Comparison of ENCODE assay signal across 20 cellular contexts in the genomic region with DNA sequence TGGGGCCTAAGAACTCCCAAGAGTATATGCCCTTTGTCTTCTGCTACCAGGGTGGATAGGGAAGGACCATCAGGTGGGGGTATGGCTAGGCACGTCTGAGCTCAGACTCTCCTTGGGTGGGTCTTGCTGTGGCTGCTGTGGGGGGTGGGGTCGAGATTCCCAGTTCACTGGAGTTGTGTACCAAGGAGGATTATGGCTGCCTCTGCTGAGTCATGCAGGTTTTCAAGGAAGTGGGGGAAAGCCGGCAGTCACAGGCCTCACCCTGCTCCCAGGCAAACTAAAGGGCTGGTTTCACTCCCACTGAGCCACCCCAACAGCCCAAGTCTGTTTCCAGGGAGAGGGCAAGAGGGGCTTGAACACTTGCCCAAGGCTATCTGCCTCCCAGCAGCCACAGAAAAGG.
DNase-seq lines count a peak whose midpoint lies in the region; FAIRE-seq and TF ChIP-seq lines count a peak whose summit lies in the region.
"Had no signal": no experiment of that assay in that cellular context is flagged by ENCODE, and none has a peak within 500 bp of the region (broad histone marks: within the 10 kb centered on the region; RNA-seq: fewer than 3 reads in every experiment).

No MANE protein-coding gene starts in this region.

- H3K9ac ChIP-seq in BLaER1 treated with 17β-estradiol and CSF1 and Interleukin-3, amounts not matched to agents 10 nM and 100 nM = no peak overlapping the region
- H3K9ac ChIP-seq in keratinocyte (ENCODE audit: control insufficient read depth, extremely low read depth, insufficient read depth, low read length) = no peak overlapping the region

- no peaks in the 10 kb centered on the region for H3K36me3 ChIP-seq in BLaER1 treated with 17β-estradiol and CSF1 and Interleukin-3, amounts not matched to agents 10 nM and 100 nM
- no peaks in the 10 kb centered on the region for H3K36me3 ChIP-seq in keratinocyte (ENCODE audit: control insufficient read depth in 2 of 2, extremely low read depth in 1 of 2, insufficient read depth in 2 of 2, low read length in 2 of 2)
- no peaks in the 10 kb centered on the region for H3K36me3 ChIP-seq in testis (ENCODE audit: low read depth, missing control alignments)
- no peaks in the 10 kb centered on the region for H3K36me3 ChIP-seq in H7 (replicated peaks; ENCODE audit: control insufficient read depth, insufficient read depth, low read length)
- H3K36me3 ChIP-seq: HAP-1 had no signal

- H3K4me1 ChIP-seq in BLaER1 treated with 17β-estradiol and CSF1 and Interleukin-3, amounts not matched to agents 10 nM and 100 nM = peaks cover 11 to 32% (median 13%) of the 10 kb centered on the region in 10 experiments
- no peaks in the 10 kb centered on the region for H3K4me1 ChIP-seq in keratinocyte (ENCODE audit: control insufficient read depth, extremely low read depth, insufficient read depth, low read length)
- H3K4me1 ChIP-seq in testis = peaks cover 12% of the 10 kb centered on the region
- H3K4me1 ChIP-seq: Caco-2, HAP-1 had no signal

- H3K9me1 ChIP-seq in keratinocyte (ENCODE audit: control insufficient read depth, extremely low read depth, insufficient read depth, low read length) = no peaks in the 10 kb centered on the region

- peaks cover 0 to 12% (median 0%) of the 10 kb centered on the region in 11 experiments; a peak in 4 of 22 replicates for H3K9me3 ChIP-seq in BLaER1 treated with 17β-estradiol and CSF1 and Interleukin-3, amounts not matched to agents 10 nM and 100 nM (replicated peaks in 1 of 11)
- H3K9me3 ChIP-seq in keratinocyte (ENCODE audit: control insufficient read depth, low read depth, low read length) (no peaks in the 10 kb centered on the region), testis (no peaks in the 10 kb centered on the region)
- H3K9me3 ChIP-seq: Caco-2, HAP-1 had no signal

- no peaks in the 10 kb centered on the region for H3K27me3 ChIP-seq in BLaER1 treated with 17β-estradiol and CSF1 and Interleukin-3, amounts not matched to agents 10 nM and 100 nM
- H3K27me3 ChIP-seq in keratinocyte (ENCODE audit: control insufficient read depth, extremely low read depth, insufficient read depth, low read length) = no peaks in the 10 kb centered on the region
- no peaks in the 10 kb centered on the region for H3K27me3 ChIP-seq in testis
- H3K27me3 ChIP-seq in H7 (ENCODE audit: control insufficient read depth, insufficient read depth, low read length) = no peaks in the 10 kb centered on the region

- peak overlapping the region; percentile 39 to 69 (median 54); a peak in 21 of 22 replicates for H3K4me2 ChIP-seq in BLaER1 treated with 17β-estradiol and CSF1 and Interleukin-3, amounts not matched to agents 10 nM and 100 nM
- H3K4me2 ChIP-seq in keratinocyte (ENCODE audit: control insufficient read depth, extremely low read depth, insufficient read depth, low read depth, low read length) = no peak overlapping the region

- 0 out of 20 replicates have a peak overlapping the region, but pooled peaks of 1 of the 10 experiments have one; percentile 18 for H3K4me3 ChIP-seq in BLaER1 treated with 17β-estradiol and CSF1 and Interleukin-3, amounts not matched to agents 10 nM and 100 nM
- no peak overlapping the region for H3K4me3 ChIP-seq in keratinocyte (ENCODE audit: control insufficient read depth in 2 of 3, extremely low read depth in 1 of 3, insufficient read depth in 2 of 3, low read depth in 1 of 3, low read length in 3 of 3)
- H3K4me3 ChIP-seq in testis = no peak overlapping the region
- H3K4me3 ChIP-seq in H7 (ENCODE audit: insufficient read depth, low read depth, low read length) = no peak overlapping the region
- H3K4me3 ChIP-seq: GM12878, HAP-1 had no signal

- peak overlapping the region in 5 of 11 experiments; percentile 26 to 58 (median 54); a peak in 9 of 22 replicates for H3K27ac ChIP-seq in BLaER1 treated with 17β-estradiol and CSF1 and Interleukin-3, amounts not matched to agents 10 nM and 100 nM
- H3K27ac ChIP-seq in keratinocyte (ENCODE audit: control insufficient read depth, insufficient read depth, low read length) (no peak overlapping the region), testis (no peak overlapping the region)
- H3K27ac ChIP-seq: HL-60 had no signal

- DNase-seq in HT1080 (ENCODE audit: low read depth) (peak; percentile 10), keratinocyte (ENCODE audit: low read depth, low spot score) (no peak), testis (peak; percentile 41), OCI-M2 (lab: John Stamatoyannopoulos, UW; ENCODE audit: unreplicated experiment) (no peak), H7 (no peak), NCI-H1105 treated with DMSO at 0.1 percent for 48 hours (lab: John Stamatoyannopoulos, UW) (no peak)
- DNase-seq: Caco-2; CD4-positive, alpha-beta T cell; DND-41; KG1; NCI-H1105; NCI-H2029 treated with DMSO at 0.1 percent for 48 hours; NCI-H226; NCI-H510A treated with DMSO at 0.1 percent for 48 hours; NCI-H748 treated with DMSO at 0.1 percent for 48 hours had no signal

- dilution Hi-C loops in keratinocyte (cut with MboI; ENCODE audit: extremely low pct_ligation_motif_present, low sequenced_read_pairs) = no loop called here

- H2AFZ ChIP-seq in keratinocyte (ENCODE audit: control insufficient read depth, low read length) = peak overlapping the region; percentile 69

- no peak for FAIRE-seq in keratinocyte (lab: Jason Lieb, UNC)
- FAIRE-seq: A204.1, GM12878 had no signal

- TF ChIP-seq CTCF in keratinocyte (optimal IDR thresholded peaks at IDR 0.05 in 1 of 3, IDR thresholded peaks at IDR 0.05 in 1 of 3, conservative IDR thresholded peaks at IDR 0.05 in 1 of 3; ENCODE audit: extremely low read depth in 1 of 3, insufficient read depth in 2 of 3, low read length in 3 of 3) (no peak), testis (IDR thresholded peaks at IDR 0.05) (no peak)

- H3K79me2 ChIP-seq in keratinocyte (ENCODE audit: control insufficient read depth, insufficient read depth, low read length) = no peaks in the 10 kb centered on the region

- WGBS in testis, 2 donors = 78 to 90% methylated on average over 3 of the region's 3 CpGs

- H4K20me1 ChIP-seq in BLaER1 treated with 17β-estradiol and CSF1 and Interleukin-3, amounts not matched to agents 10 nM and 100 nM = no peaks in the 10 kb centered on the region
- H4K20me1 ChIP-seq in keratinocyte (ENCODE audit: control insufficient read depth, extremely low read depth, insufficient read depth, low read length) = no peaks in the 10 kb centered on the region

- no peak for TF ChIP-seq POLR2A in testis (IDR thresholded peaks at IDR 0.05)

- intact Hi-C loops in testis (cut with DNase I; ENCODE audit: low total_unique reads) = no loop called here

Comparison
In these comparisons a context has a peak if more than half of its experiments do, and no peak if none do; other contexts are left out.
1. DNase-seq: peak in HT1080 (single experiment) and testis (single experiment); none in keratinocyte (single experiment), OCI-M2 (single experiment), H7 (single experiment) and NCI-H1105 treated with DMSO at 0.1 percent for 48 hours (single experiment).